Comparison of ENCODE assay signal across 8 cellular contexts in genomic region chr3:50600841-50601591, GRCh38. TPM values are rescaled to one million over a fixed set of nuclear protein-coding genes. Genes with fewer than 3 reads are reported as not detected.
DNase-seq lines count a peak whose midpoint lies in the region; ATAC-seq, FAIRE-seq and TF ChIP-seq lines count a peak whose summit lies in the region.

No MANE protein-coding gene starts in this region.

- H3K4me3 Mint-ChIP-seq in osteocyte (ENCODE audit: unreplicated experiment) = no peak overlapping the region

- peak; percentile 90 for FAIRE-seq in RCC 7860 (lab: Jason Lieb, UNC)

- peak overlapping the region; percentile 93 for H3K27ac ChIP-seq in temporal lobe (ENCODE audit: low read depth, low read length)

- peak; percentile 71 for DNase-seq in HS-27A (ENCODE audit: low read depth)
- DNase-seq in RCC 7860 (ENCODE audit: low spot score) = peak; percentile 90
- peak; percentile 83 for DNase-seq in activated T-helper 9 cell treated with anti-CD3 and anti-CD28 coated beads, Interleukin-2, amount 50 U/mL, for 16 hours (ENCODE audit: low read depth)
- DNase-seq in fibroblast of peridontal ligament (ENCODE audit: extremely low read depth) = peak; percentile 97
- DNase-seq in osteocyte (ENCODE audit: extremely low spot score, unreplicated experiment) = peak; percentile 91
- DNase-seq in GM13976 (ENCODE audit: low spot score) = no peak

- in situ Hi-C loops in GM13976 (cut with MboI; ENCODE audit: low sequenced_read_pairs, unreplicated experiment) = no loop called here

- TF ChIP-seq CTCF in osteocyte (IDR thresholded peaks at IDR 0.05) (no peak), GM13976 (IDR thresholded peaks at IDR 0.05; ENCODE audit: borderline replicate concordance, control extremely low read depth, extremely low read depth, insufficient read depth, missing control alignments) (no peak)

- ATAC-seq in GM18511 (IDR thresholded peaks at IDR 0.05; ENCODE audit: unreplicated experiment) = peak; percentile 84

- H3K27me3 Mint-ChIP-seq in osteocyte (ENCODE audit: unreplicated experiment) = peaks cover 2% of the 10 kb centered on the region

- H3K27ac Mint-ChIP-seq in osteocyte (ENCODE audit: unreplicated experiment) = peak overlapping the region; percentile 94

- H3K9me3 Mint-ChIP-seq in osteocyte (ENCODE audit: unreplicated experiment) = no peaks in the 10 kb centered on the region

- H3K36me3 Mint-ChIP-seq in osteocyte (ENCODE audit: unreplicated experiment) = no peaks in the 10 kb centered on the region

- H3K4me1 Mint-ChIP-seq in osteocyte (ENCODE audit: unreplicated experiment) = peaks cover 23% of the 10 kb centered on the region

RNA-seq across cellular contexts. Expression of gene CISH, which starts 10.6 kb away (rescaled TPM):
- total RNA-seq in osteocyte (1.7 and 2.4 TPM in 2 replicates), temporal lobe (0.74 TPM)

RNA-seq across cellular contexts. Expression of gene MAPKAPK3, which starts 15.9 kb away (rescaled TPM):
- 24.8 and 31.9 TPM in 2 replicates for total RNA-seq in osteocyte
- total RNA-seq in temporal lobe = 4.2 TPM

RNA-seq across cellular contexts. Expression of gene HEMK1, which starts 31.7 kb away (rescaled TPM):
- 19.9 and 23.1 TPM in 2 replicates for total RNA-seq in osteocyte
- total RNA-seq in temporal lobe = 2.5 TPM

RNA-seq across cellular contexts. Expression of gene C3orf18, which starts 33.5 kb away (rescaled TPM):
- total RNA-seq in osteocyte = 2.2 and 3.9 TPM in 2 replicates
- total RNA-seq in temporal lobe = 8.9 TPM
